ENCODE assay signal across 22 cellular contexts in genomic region chr1:3250624-3251023, GRCh38.
DNase-seq lines count a peak whose midpoint lies in the region; ATAC-seq, FAIRE-seq and TF ChIP-seq lines count a peak whose summit lies in the region.
"Had no signal": no experiment of that assay in that cellular context is flagged by ENCODE, and none has a peak within 500 bp of the region (broad histone marks: within the 10 kb centered on the region; RNA-seq: fewer than 3 reads in every experiment).

No MANE protein-coding gene starts in this region.

- H3K9me3 ChIP-seq in Caco-2 (no peaks in the 10 kb centered on the region), muscle layer of duodenum (ENCODE audit: control insufficient read depth in 1 of 2, low read length in 2 of 2) (no peaks in the 10 kb centered on the region), pancreas (no peaks in the 10 kb centered on the region)
- H3K9me3 ChIP-seq: SJSA1 had no signal

- peak overlapping the region; percentile 42 for H3K27ac Mint-ChIP-seq in Caco-2 (ENCODE audit: unreplicated experiment)
- peak overlapping the region; percentile 62 to 96 (median 78) for H3K27ac Mint-ChIP-seq in brain
- no peak overlapping the region for H3K27ac Mint-ChIP-seq in Calu3 (ENCODE audit: unreplicated experiment)
- H3K27ac Mint-ChIP-seq: CD8-positive, alpha-beta T cell had no signal

- no peak for FAIRE-seq in pancreas (lab: Jason Lieb, UNC)
- FAIRE-seq in H54 (lab: Jason Lieb, UNC): no peak
- FAIRE-seq: D721Med had no signal

- CTCF ChIA-PET in Caco-2 (lab: Charles Lee): interaction anchor here (1.2 kb wide), 1 partner anchor 69 kb away, joined by 7 read pairs; no protein-coding TSS in a partner anchor
- CTCF ChIA-PET in Calu3 (lab: Charles Lee): no interaction called here

- H3K4me3 Mint-ChIP-seq in Caco-2 (ENCODE audit: unreplicated experiment): no peak overlapping the region
- H3K4me3 Mint-ChIP-seq in brain: peak overlapping the region in 2 of 5 experiments; percentile 44 to 48
- no peak overlapping the region for H3K4me3 Mint-ChIP-seq in Calu3 (ENCODE audit: low read depth, unreplicated experiment)
- H3K4me3 Mint-ChIP-seq: CD8-positive, alpha-beta T cell had no signal

- WGBS in pancreas, 2 donors: 44 to 46% methylated on average over 5 of the region's 5 CpGs

- H3K27ac ChIP-seq in muscle layer of duodenum (ENCODE audit: low read length) (peak overlapping the region; percentile 29), pancreas (peak overlapping the region; percentile 33 to 68 (median 44))
- H3K27ac ChIP-seq: SJSA1 had no signal

- BruUV-seq in Caco-2 (replicated peaks; lab: Mats Ljungman, UMichigan): no TSS peak
- no TSS peak for BruUV-seq in Calu3 (replicated peaks; lab: Mats Ljungman, UMichigan)

- H3K4me3 ChIP-seq in Caco-2 (ENCODE audit: low read depth, low read length) (no peak overlapping the region), muscle layer of duodenum (ENCODE audit: low read depth in 1 of 2, low read length in 2 of 2) (no peak overlapping the region), pancreas (no peak overlapping the region)
- H3K4me3 ChIP-seq: SJSA1 had no signal

- H3K9me3 Mint-ChIP-seq in Caco-2 (ENCODE audit: unreplicated experiment) (no peaks in the 10 kb centered on the region), brain (peaks cover 0 to 7% (median 5%) of the 10 kb centered on the region in 5 experiments), Calu3 (ENCODE audit: low read depth, unreplicated experiment) (no peaks in the 10 kb centered on the region)
- H3K9me3 Mint-ChIP-seq: CD8-positive, alpha-beta T cell had no signal

- ATAC-seq in pancreas (peak in 3 of 4 donors; percentile 4 to 23 (median 20)), GM21447 (IDR thresholded peaks at IDR 0.05; ENCODE audit: unreplicated experiment) (no peak)
- ATAC-seq: CD8-positive, alpha-beta T cell had no signal

- DNase-seq in Caco-2 (no peak), pancreas (peak in 1 of 6 donors; percentile 19), posterior vena cava (ENCODE audit: low spot score) (no peak), Calu3 (no peak), H54 (ENCODE audit: insufficient read length, low spot score) (no peak)
- DNase-seq: AML-193; C1 segment of cervical spinal cord; CD8-positive, alpha-beta T cell; EL; H7; Kasumi-1; NCI-H1417; NCI-H1694 treated with DMSO at 0.1 percent for 48 hours; NCI-H2081 treated with DMSO at 0.1 percent for 48 hours; NCI-H2171 treated with DMSO at 0.1 percent for 48 hours; NCI-H524 treated with DMSO at 0.1 percent for 48 hours; NCI-H82 had no signal

- no peaks in the 10 kb centered on the region for H3K27me3 Mint-ChIP-seq in Caco-2 (ENCODE audit: insufficient read depth, unreplicated experiment)
- H3K27me3 Mint-ChIP-seq in brain: no peaks in the 10 kb centered on the region
- peaks cover 15% of the 10 kb centered on the region for H3K27me3 Mint-ChIP-seq in Calu3 (ENCODE audit: unreplicated experiment)

- H3K36me3 Mint-ChIP-seq in Caco-2 (ENCODE audit: insufficient read depth, unreplicated experiment) (no peaks in the 10 kb centered on the region), brain (peaks cover 3% of the 10 kb centered on the region), Calu3 (ENCODE audit: insufficient read depth, unreplicated experiment) (no peaks in the 10 kb centered on the region)
- H3K36me3 Mint-ChIP-seq: CD8-positive, alpha-beta T cell had no signal

- H3K4me1 Mint-ChIP-seq in Caco-2 (ENCODE audit: low read depth, unreplicated experiment) (peaks cover 6% of the 10 kb centered on the region), brain (peaks cover 58% of the 10 kb centered on the region), Calu3 (ENCODE audit: low read depth, unreplicated experiment) (no peaks in the 10 kb centered on the region)

- H3K36me3 ChIP-seq in Caco-2 (ENCODE audit: control insufficient read depth, insufficient read depth, low read length): no peaks in the 10 kb centered on the region
- H3K36me3 ChIP-seq in muscle layer of duodenum (ENCODE audit: control insufficient read depth in 1 of 2, insufficient read depth in 2 of 2, low read length in 2 of 2): no peaks in the 10 kb centered on the region
- H3K36me3 ChIP-seq in pancreas: no peaks in the 10 kb centered on the region
- H3K36me3 ChIP-seq: SJSA1 had no signal

- intact Hi-C loops in Caco-2 (cut with micrococcal nuclease; ENCODE audit: unreplicated experiment) (no loop called here), pancreas (cut with DNase I) (no loop called here), posterior vena cava (cut with DNase I) (loop anchor here in 1 of 2 donors (5.0 kb wide), 1 partner anchor 1257 kb away; no protein-coding TSS in a partner anchor), Calu3 (cut with micrococcal nuclease; ENCODE audit: unreplicated experiment) (no loop called here)

- H3K27me3 ChIP-seq in Caco-2 (replicated peaks; ENCODE audit: control insufficient read depth, insufficient read depth, low read length): no peaks in the 10 kb centered on the region
- H3K27me3 ChIP-seq in muscle layer of duodenum (ENCODE audit: low read depth, low read length): peaks cover 7% of the 10 kb centered on the region
- H3K27me3 ChIP-seq in pancreas: no peaks in the 10 kb centered on the region
- H3K27me3 ChIP-seq: SJSA1 had no signal

- TF ChIP-seq CTCF in Caco-2 (IDR thresholded peaks at IDR 0.05; ENCODE audit: insufficient read depth in 1 of 2, low read depth in 1 of 2, low read length in 1 of 2, severe bottlenecking in 1 of 2, unreplicated experiment in 1 of 2) (no peak), brain (conservative IDR thresholded peaks at IDR 0.05) (no peak), pancreas (IDR thresholded peaks at IDR 0.05) (no peak), Calu3 (IDR thresholded peaks at IDR 0.05; ENCODE audit: unreplicated experiment) (no peak)

- peaks cover 25% of the 10 kb centered on the region for H3K4me1 ChIP-seq in Caco-2
- H3K4me1 ChIP-seq in muscle layer of duodenum (ENCODE audit: control insufficient read depth in 1 of 2, insufficient read depth in 2 of 2, low read length in 2 of 2): peaks cover 2 to 8% of the 10 kb centered on the region in 2 donors
- H3K4me1 ChIP-seq in pancreas: peaks cover 12 to 18% (median 14%) of the 10 kb centered on the region in 3 donors
- H3K4me1 ChIP-seq: SJSA1 had no signal

- no peak for TF ChIP-seq POLR2A in H54 (IDR thresholded peaks at IDR 0.05; ENCODE audit: low read depth, low read length)

- POLR2A ChIA-PET in Caco-2 (lab: Charles Lee): no interaction called here
